ENCODE assay signal across 1 cellular context in the genomic region with DNA sequence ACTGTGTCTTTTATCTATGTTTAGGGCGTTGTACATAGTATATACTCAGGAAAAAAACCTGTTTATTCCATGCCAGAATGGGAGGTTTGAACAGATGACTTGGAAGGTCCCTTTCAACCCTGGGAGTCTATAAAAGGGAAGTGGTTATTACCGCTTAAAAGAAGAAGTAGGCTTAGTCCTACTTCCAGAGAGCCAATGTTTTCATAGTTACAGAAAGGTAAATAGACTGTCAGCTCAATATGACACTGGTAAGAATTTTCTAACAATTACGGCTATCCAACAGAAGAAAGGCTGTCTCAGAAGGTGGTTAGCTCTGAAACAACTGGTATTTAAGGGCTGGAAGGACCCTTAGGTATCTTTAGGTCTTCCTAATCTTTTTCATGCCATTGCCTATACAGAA.
TF ChIP-seq lines count a peak whose summit lies in the region.

No MANE protein-coding gene starts in this region.

TF ChIP-seq in HCT116, 20 proteins besides CTCF, POLR2A, EP300 and RAD21 (continued from another document):
- no peak for TF ChIP-seq REST (IDR thresholded peaks at IDR 0.05; ENCODE audit: low read depth)
- no peak for TF ChIP-seq TCF7L2 (IDR thresholded peaks at IDR 0.05; ENCODE audit: borderline replicate concordance, extremely low read depth, insufficient read depth, insufficient read length)
- TF ChIP-seq ELF1 (IDR thresholded peaks at IDR 0.05; ENCODE audit: borderline replicate concordance, low read depth): no peak
- no peak for TF ChIP-seq EZH2 (IDR thresholded peaks at IDR 0.05)
- TF ChIP-seq JUND (IDR thresholded peaks at IDR 0.05): no peak
- TF ChIP-seq ZNF274 (IDR thresholded peaks at IDR 0.05; ENCODE audit: low read depth, low read length): no peak
- TF ChIP-seq, protein P1, sequence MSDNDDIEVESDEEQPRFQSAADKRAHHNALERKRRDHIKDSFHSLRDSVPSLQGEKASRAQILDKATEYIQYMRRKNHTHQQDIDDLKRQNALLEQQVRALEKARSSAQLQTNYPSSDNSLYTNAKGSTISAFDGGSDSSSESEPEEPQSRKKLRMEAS (IDR thresholded peaks at IDR 0.05): no peak
- no peak for TF ChIP-seq ZFX (IDR thresholded peaks at IDR 0.05)
- TF ChIP-seq SIN3A (IDR thresholded peaks at IDR 0.05; ENCODE audit: low read depth): no peak
